In the genomic region with DNA sequence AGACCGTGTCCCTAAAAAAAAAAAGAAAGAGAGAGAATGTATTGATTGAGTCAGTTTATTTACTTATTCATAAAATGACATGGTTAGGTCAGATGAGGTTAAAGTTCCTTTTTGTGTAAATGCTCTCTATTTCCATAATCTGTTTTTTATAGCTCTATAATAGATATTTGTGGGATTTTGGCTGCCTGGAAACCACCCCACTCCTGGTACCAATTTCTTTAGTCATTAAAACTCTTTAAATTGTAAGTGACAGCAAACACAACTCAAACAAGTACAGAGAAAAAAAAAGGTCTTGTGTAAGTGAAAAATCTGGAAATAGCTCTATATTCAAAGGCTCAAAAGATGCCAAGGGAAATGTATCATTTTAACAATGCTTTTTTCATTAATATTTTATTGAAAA, we compare ENCODE assay signal across 8 cellular contexts.
"Had no signal": no experiment of that assay in that cellular context is flagged by ENCODE, and none has a peak within 500 bp of the region (broad histone marks: within the 10 kb centered on the region; RNA-seq: fewer than 3 reads in every experiment).

No MANE protein-coding gene starts in this region.

- H3K9ac ChIP-seq: KMS-11 had no signal

- DNase-seq: IMR-90, KBM-7, KG1 had no signal

- H3K4me2 ChIP-seq: KMS-11 had no signal

- FAIRE-seq: HepG2, HTR-8/SVneo had no signal

- H3K27ac Mint-ChIP-seq: IgD-negative memory B cell had no signal

- ATAC-seq: HepG2 had no signal

- H3K27ac ChIP-seq: HL-60, KMS-11 had no signal
